8 cellular contexts compared by ENCODE assay signal in the genomic region with DNA sequence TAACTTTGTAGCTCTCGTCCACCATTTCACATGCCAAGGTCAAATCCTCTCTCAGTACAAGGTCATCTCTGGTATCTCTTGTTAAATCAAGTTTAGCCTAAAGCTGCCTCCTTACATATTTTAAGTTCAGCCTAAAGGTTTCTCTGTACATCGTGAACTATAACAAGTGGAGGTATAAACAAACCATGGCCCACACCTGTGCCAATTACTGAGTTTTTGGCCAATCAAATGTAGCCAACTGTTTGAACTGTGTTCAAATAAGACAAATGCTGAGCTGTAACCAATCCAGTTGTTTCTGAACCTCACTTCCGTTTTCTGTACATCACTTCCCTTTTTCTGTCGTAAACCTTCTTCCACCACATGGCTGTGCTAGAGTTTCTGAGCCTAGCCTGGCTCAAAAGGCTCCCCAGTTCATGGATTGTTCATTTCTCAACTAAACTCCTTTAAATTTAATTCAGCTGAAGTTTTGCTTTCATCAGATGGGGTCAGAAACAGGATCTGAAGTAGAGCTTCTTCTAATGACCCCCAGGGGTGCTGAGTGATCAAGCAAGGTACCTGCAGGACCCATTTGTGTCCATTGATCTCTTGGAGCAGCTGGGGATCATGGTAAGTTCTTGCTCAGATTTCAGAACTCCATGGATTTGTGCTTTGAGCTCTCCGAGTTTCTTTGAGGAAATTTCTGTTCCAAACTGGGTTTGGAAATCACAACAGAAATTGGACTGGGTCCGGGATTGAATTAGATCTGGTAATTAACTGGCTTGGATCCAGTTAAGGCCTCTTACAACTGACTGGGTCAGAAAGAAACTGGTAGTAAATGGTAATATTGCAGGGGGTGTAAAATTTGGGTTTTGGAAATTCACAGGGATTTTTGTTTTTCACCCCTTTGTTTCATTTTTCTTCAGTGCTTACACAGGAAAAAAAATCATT. TPM values are rescaled to one million over a fixed set of nuclear protein-coding genes. Genes with fewer than 3 reads are reported as not detected.
DNase-seq lines count a peak whose midpoint lies in the region; ATAC-seq and TF ChIP-seq lines count a peak whose summit lies in the region.

No MANE protein-coding gene starts in this region.

- no peaks in the 10 kb centered on the region for H4K20me1 ChIP-seq in GM23338 (replicated peaks; ENCODE audit: insufficient read depth)

- H3K36me3 Mint-ChIP-seq in GM23338 (ENCODE audit: low read depth) = no peaks in the 10 kb centered on the region
- H3K36me3 Mint-ChIP-seq in activated T-cell treated with anti-CD3 and anti-CD28 coated beads, Interleukin-2, amount 50 U/mL, for 4 hours (ENCODE audit: insufficient read depth) = peaks cover 7% of the 10 kb centered on the region
- H3K36me3 Mint-ChIP-seq in natural killer cell treated with Interleukin-12 subunit alpha and Interleukin-12 subunit beta and Interleukin-15 and Interleukin-18, amount 100 ng/mL, for 72 hours = peaks cover 16% of the 10 kb centered on the region
- H3K36me3 Mint-ChIP-seq in nephron progenitor cell (ENCODE audit: low read depth) = no peaks in the 10 kb centered on the region

- no peaks in the 10 kb centered on the region for H3K9me2 ChIP-seq in GM23338 (ENCODE audit: insufficient read depth)

- DNase-seq in GM13977 (ENCODE audit: low spot score) (no peak), GM23338 (ENCODE audit: low spot score) (no peak), NB4 (ENCODE audit: low read depth) (peak; percentile 92), nephron progenitor cell (no peak), AG08395 (ENCODE audit: low spot score) (no peak), AG08396 (ENCODE audit: low spot score) (no peak)
- DNase-seq in activated T-cell treated with anti-CD3 and anti-CD28 coated beads, Interleukin-2, amount 50 U/mL, for 4 hours = no peak
- DNase-seq in natural killer cell treated with Interleukin-12 subunit alpha and Interleukin-12 subunit beta and Interleukin-15 and Interleukin-18, amount 100 ng/mL, for 72 hours (ENCODE audit: low spot score) = no peak

- no peak for ATAC-seq in GM23338
- peak; percentile 97 to 98 for ATAC-seq in activated T-cell treated with anti-CD3 and anti-CD28 coated beads, Interleukin-2, amount 50 U/mL, for 4 hours
- ATAC-seq in natural killer cell treated with Interleukin-12 subunit alpha and Interleukin-12 subunit beta and Interleukin-15 and Interleukin-18, amount 100 ng/mL, for 72 hours = peak; percentile 89 to 95

- H3K79me2 ChIP-seq in GM23338 (replicated peaks; ENCODE audit: insufficient read depth) = no peaks in the 10 kb centered on the region

- H3F3A ChIP-seq in GM23338 (replicated peaks; ENCODE audit: low read depth) = no peaks in the 10 kb centered on the region

- no peaks in the 10 kb centered on the region for H3K4me1 ChIP-seq in GM23338 (ENCODE audit: insufficient read depth)

- TF ChIP-seq POLR2A in NB4 (IDR thresholded peaks at IDR 0.05; ENCODE audit: extremely low read depth, insufficient read length) = peak; percentile 71

- no peak overlapping the region for H3K4me3 ChIP-seq in GM23338
- H3K4me3 ChIP-seq in NB4 (ENCODE audit: low read depth, low read length) = peak overlapping the region; percentile 91

- H3K9me3 Mint-ChIP-seq in GM23338 = no peaks in the 10 kb centered on the region
- no peaks in the 10 kb centered on the region for H3K9me3 Mint-ChIP-seq in activated T-cell treated with anti-CD3 and anti-CD28 coated beads, Interleukin-2, amount 50 U/mL, for 4 hours
- peaks cover 3% of the 10 kb centered on the region for H3K9me3 Mint-ChIP-seq in natural killer cell treated with Interleukin-12 subunit alpha and Interleukin-12 subunit beta and Interleukin-15 and Interleukin-18, amount 100 ng/mL, for 72 hours
- peaks cover 5% of the 10 kb centered on the region for H3K9me3 Mint-ChIP-seq in nephron progenitor cell

- no peak overlapping the region for H3K27ac ChIP-seq in GM23338 (ENCODE audit: low read depth)

- in situ Hi-C loops in GM13977 (cut with MboI; ENCODE audit: low pct_unique_long_range_greater_than_20kb, low sequenced_read_pairs, unreplicated experiment) = no loop called here

- H3K27me3 Mint-ChIP-seq in GM23338 (ENCODE audit: insufficient read depth, low read depth, poor library complexity) = no peaks in the 10 kb centered on the region
- peaks cover 1% of the 10 kb centered on the region for H3K27me3 Mint-ChIP-seq in activated T-cell treated with anti-CD3 and anti-CD28 coated beads, Interleukin-2, amount 50 U/mL, for 4 hours (ENCODE audit: low read depth)
- peaks cover 0 to 2% of the 10 kb centered on the region in 2 donors for H3K27me3 Mint-ChIP-seq in natural killer cell treated with Interleukin-12 subunit alpha and Interleukin-12 subunit beta and Interleukin-15 and Interleukin-18, amount 100 ng/mL, for 72 hours
- peaks cover 12% of the 10 kb centered on the region for H3K27me3 Mint-ChIP-seq in nephron progenitor cell (ENCODE audit: low read depth, poor library complexity)

- no peaks in the 10 kb centered on the region for H3K27me3 ChIP-seq in GM23338 (ENCODE audit: insufficient read depth)

- no peak overlapping the region for H3K4me2 ChIP-seq in GM23338

- H2AFZ ChIP-seq in GM23338 = peak overlapping the region; percentile 64; the same call in 1 of the 2 replicates

- H3K4me3 Mint-ChIP-seq in GM23338 (no peak overlapping the region), nephron progenitor cell (no peak overlapping the region)
- H3K4me3 Mint-ChIP-seq in activated T-cell treated with anti-CD3 and anti-CD28 coated beads, Interleukin-2, amount 50 U/mL, for 4 hours = peak overlapping the region; percentile 87
- peak overlapping the region; percentile 88 for H3K4me3 Mint-ChIP-seq in natural killer cell treated with Interleukin-12 subunit alpha and Interleukin-12 subunit beta and Interleukin-15 and Interleukin-18, amount 100 ng/mL, for 72 hours

- H3K36me3 ChIP-seq in GM23338 (ENCODE audit: insufficient read depth) = no peaks in the 10 kb centered on the region

- peak; percentile 14 for TF ChIP-seq CTCF in GM13977 (IDR thresholded peaks at IDR 0.05; ENCODE audit: extremely low read depth, insufficient read depth, missing control alignments)
- no peak for TF ChIP-seq CTCF in GM23338 (conservative IDR thresholded peaks at IDR 0.05; ENCODE audit: low read depth in 2 of 2)
- TF ChIP-seq CTCF in NB4 (IDR thresholded peaks at IDR 0.05; ENCODE audit: low read depth, low read length) = no peak
- no peak for TF ChIP-seq CTCF in nephron progenitor cell (IDR thresholded peaks at IDR 0.05)

- no peaks in the 10 kb centered on the region for H3K4me1 Mint-ChIP-seq in GM23338
- peaks cover 18% of the 10 kb centered on the region for H3K4me1 Mint-ChIP-seq in activated T-cell treated with anti-CD3 and anti-CD28 coated beads, Interleukin-2, amount 50 U/mL, for 4 hours (ENCODE audit: low read depth)
- peaks cover 19 to 21% of the 10 kb centered on the region in 2 donors for H3K4me1 Mint-ChIP-seq in natural killer cell treated with Interleukin-12 subunit alpha and Interleukin-12 subunit beta and Interleukin-15 and Interleukin-18, amount 100 ng/mL, for 72 hours (ENCODE audit: low read depth in 2 of 2)
- peaks cover 6% of the 10 kb centered on the region for H3K4me1 Mint-ChIP-seq in nephron progenitor cell

- H3K27ac Mint-ChIP-seq in GM23338 = no peak overlapping the region
- peak overlapping the region; percentile 82 to 87 for H3K27ac Mint-ChIP-seq in natural killer cell treated with Interleukin-12 subunit alpha and Interleukin-12 subunit beta and Interleukin-15 and Interleukin-18, amount 100 ng/mL, for 72 hours
- no peak overlapping the region for H3K27ac Mint-ChIP-seq in nephron progenitor cell

TF ChIP-seq in GM23338, 12 proteins besides CTCF, POLR2A, EP300 and RAD21 (continues in another document):
- TF ChIP-seq JUNB (IDR thresholded peaks at IDR 0.05; ENCODE audit: unreplicated experiment) (no peak), EZH2phosphoT487 (IDR thresholded peaks at IDR 0.05; ENCODE audit: unreplicated experiment) (no peak), POLR2AphosphoS5 (IDR thresholded peaks at IDR 0.05; ENCODE audit: low read depth) (no peak), EZH2 (IDR thresholded peaks at IDR 0.05; ENCODE audit: low read depth, unreplicated experiment) (no peak)
- TF ChIP-seq, protein P1, sequence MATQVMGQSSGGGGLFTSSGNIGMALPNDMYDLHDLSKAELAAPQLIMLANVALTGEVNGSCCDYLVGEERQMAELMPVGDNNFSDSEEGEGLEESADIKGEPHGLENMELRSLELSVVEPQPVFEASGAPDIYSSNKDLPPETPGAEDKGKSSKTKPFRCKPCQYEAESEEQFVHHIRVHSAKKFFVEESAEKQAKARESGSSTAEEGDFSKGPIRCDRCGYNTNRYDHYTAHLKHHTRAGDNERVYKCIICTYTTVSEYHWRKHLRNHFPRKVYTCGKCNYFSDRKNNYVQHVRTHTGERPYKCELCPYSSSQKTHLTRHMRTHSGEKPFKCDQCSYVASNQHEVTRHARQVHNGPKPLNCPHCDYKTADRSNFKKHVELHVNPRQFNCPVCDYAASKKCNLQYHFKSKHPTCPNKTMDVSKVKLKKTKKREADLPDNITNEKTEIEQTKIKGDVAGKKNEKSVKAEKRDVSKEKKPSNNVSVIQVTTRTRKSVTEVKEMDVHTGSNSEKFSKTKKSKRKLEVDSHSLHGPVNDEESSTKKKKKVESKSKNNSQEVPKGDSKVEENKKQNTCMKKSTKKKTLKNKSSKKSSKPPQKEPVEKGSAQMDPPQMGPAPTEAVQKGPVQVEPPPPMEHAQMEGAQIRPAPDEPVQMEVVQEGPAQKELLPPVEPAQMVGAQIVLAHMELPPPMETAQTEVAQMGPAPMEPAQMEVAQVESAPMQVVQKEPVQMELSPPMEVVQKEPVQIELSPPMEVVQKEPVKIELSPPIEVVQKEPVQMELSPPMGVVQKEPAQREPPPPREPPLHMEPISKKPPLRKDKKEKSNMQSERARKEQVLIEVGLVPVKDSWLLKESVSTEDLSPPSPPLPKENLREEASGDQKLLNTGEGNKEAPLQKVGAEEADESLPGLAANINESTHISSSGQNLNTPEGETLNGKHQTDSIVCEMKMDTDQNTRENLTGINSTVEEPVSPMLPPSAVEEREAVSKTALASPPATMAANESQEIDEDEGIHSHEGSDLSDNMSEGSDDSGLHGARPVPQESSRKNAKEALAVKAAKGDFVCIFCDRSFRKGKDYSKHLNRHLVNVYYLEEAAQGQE (IDR thresholded peaks at IDR 0.05; ENCODE audit: unreplicated experiment) = no peak

RNA-seq across cellular contexts. Expression of a gene that starts 11.0 kb away (rescaled TPM):
- 67.3 and 68.6 TPM in 2 replicates for total RNA-seq in GM23338 (2014; rRNA removed; shearing (Covaris generic))
- 72.8 and 77.4 TPM in 2 replicates for polyA plus RNA-seq in GM23338 (2016; fragmentation: Nextera tagmentation; extraction: Ambion mirVana)
- total RNA-seq in activated T-cell treated with anti-CD3 and anti-CD28 coated beads, Interleukin-2, amount 50 U/mL, for 4 hours = 10 to 100 TPM; 48.4 to 57.2 (median 49.1) TPM
- 10 to 100 TPM; 41.2 to 72.9 TPM for total RNA-seq in natural killer cell treated with Interleukin-12 subunit alpha and Interleukin-12 subunit beta and Interleukin-15 and Interleukin-18, amount 100 ng/mL, for 72 hours

Comparison
In these comparisons a context has a peak if more than half of its experiments do, and no peak if none do; other contexts are left out.
1. H3K27ac Mint-ChIP-seq: peak in natural killer cell treated with Interleukin-12 subunit alpha and Interleukin-12 subunit beta and Interleukin-15 and Interleukin-18, amount 100 ng/mL, for 72 hours (2 of 2); none in GM23338 (single experiment) and nephron progenitor cell (single experiment).
2. H3K4me3 Mint-ChIP-seq: peak in activated T-cell treated with anti-CD3 and anti-CD28 coated beads, Interleukin-2, amount 50 U/mL, for 4 hours (single experiment) and natural killer cell treated with Interleukin-12 subunit alpha and Interleukin-12 subunit beta and Interleukin-15 and Interleukin-18, amount 100 ng/mL, for 72 hours (single experiment); none in GM23338 (single experiment) and nephron progenitor cell (single experiment).